In the genomic region with DNA sequence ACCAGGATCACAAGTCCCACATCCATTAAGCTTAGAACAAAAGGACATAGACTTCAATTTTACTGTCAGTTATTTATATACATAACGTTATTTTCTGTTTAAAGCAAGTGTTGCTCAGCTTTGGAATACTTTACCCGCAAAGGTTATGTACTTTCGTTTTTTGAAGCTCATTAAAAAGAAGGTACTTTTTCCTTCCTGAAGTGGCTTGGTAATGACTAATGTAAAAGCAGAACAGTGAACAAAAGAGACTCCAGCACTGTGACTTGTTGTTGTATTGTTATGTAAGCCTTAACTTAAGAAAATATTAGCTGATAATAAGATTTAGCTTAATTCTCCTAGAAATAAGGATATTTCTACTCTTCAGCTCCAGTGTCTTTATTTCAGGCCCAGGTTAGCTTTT, we compare ENCODE assay signal across 11 cellular contexts.
DNase-seq lines count a peak whose midpoint lies in the region; ATAC-seq and TF ChIP-seq lines count a peak whose summit lies in the region.
"Had no signal": no experiment of that assay in that cellular context is flagged by ENCODE, and none has a peak within 500 bp of the region (broad histone marks: within the 10 kb centered on the region; RNA-seq: fewer than 3 reads in every experiment).

No MANE protein-coding gene starts in this region.

- no peak overlapping the region for H3K4me3 ChIP-seq in colonic mucosa
- H3K4me3 ChIP-seq: mucosa of descending colon had no signal

- intact Hi-C loops in colonic mucosa (cut with DNase I): loop anchor here (10.0 kb wide), 1 partner anchor 379 kb away; no protein-coding TSS in a partner anchor

- no peak overlapping the region for H3K9ac ChIP-seq in colonic mucosa (ENCODE audit: low read depth in 2 of 2, low read length in 2 of 2)

- no peaks in the 10 kb centered on the region for H3K4me1 ChIP-seq in colonic mucosa

- no peaks in the 10 kb centered on the region for H3K9me3 ChIP-seq in colonic mucosa

- H3K27ac ChIP-seq in colonic mucosa: no peak overlapping the region

- ATAC-seq in GM19025 (IDR thresholded peaks at IDR 0.05; ENCODE audit: low read depth, unreplicated experiment) (peak; percentile 65), HG02571 (IDR thresholded peaks at IDR 0.05; ENCODE audit: unreplicated experiment) (peak; percentile 93), HG03354 (IDR thresholded peaks at IDR 0.05; ENCODE audit: poor library complexity, severe bottlenecking, unreplicated experiment) (peak; percentile 50)
- ATAC-seq in stimulated activated naive CD8-positive, alpha-beta T cell treated with anti-CD3 and anti-CD28 coated beads, Interleukin-15, Interleukin-2, amounts not matched to agents 100 U/mL and 50 U/mL, for 24 hours: peak; percentile 37
- ATAC-seq: activated CD8-positive, alpha-beta memory T cell treated with anti-CD3 and anti-CD28 coated beads, Interleukin-2, amount 10 ng/mL, durations not matched to agents 7 days and 5 days; mucosa of descending colon had no signal

- TF ChIP-seq CTCF in colonic mucosa (IDR thresholded peaks at IDR 0.05): no peak

- no peak for DNase-seq in stimulated activated naive CD8-positive, alpha-beta T cell treated with anti-CD3 and anti-CD28 coated beads, Interleukin-15, Interleukin-2, amounts not matched to agents 100 U/mL and 50 U/mL, for 24 hours
- DNase-seq in colonic mucosa (no peak), cerebellar nuclear complex (lab: John Stamatoyannopoulos, UW) (no peak), NCI-H526 treated with DMSO at 0.1 percent for 48 hours (lab: John Stamatoyannopoulos, UW) (no peak)
- DNase-seq: activated CD8-positive, alpha-beta memory T cell treated with anti-CD3 and anti-CD28 coated beads, Interleukin-2, amount 10 ng/mL, durations not matched to agents 7 days and 5 days; DND-41; mucosa of descending colon; NCI-H524 had no signal

- no peaks in the 10 kb centered on the region for H3K27me3 ChIP-seq in colonic mucosa

- H3K36me3 ChIP-seq in colonic mucosa: no peaks in the 10 kb centered on the region

Comparison
In these comparisons a context has a peak if more than half of its experiments do, and no peak if none do; other contexts are left out.
1. ATAC-seq: peak in every context shown above with its lines; median percentile 93 in HG02571; 65 in GM19025; 50 in HG03354; 37 in stimulated activated naive CD8-positive, alpha-beta T cell treated with anti-CD3 and anti-CD28 coated beads, Interleukin-15, Interleukin-2, amounts not matched to agents 100 U/mL and 50 U/mL, for 24 hours.